ENCODE assay signal across 1 cellular context in the genomic region with DNA sequence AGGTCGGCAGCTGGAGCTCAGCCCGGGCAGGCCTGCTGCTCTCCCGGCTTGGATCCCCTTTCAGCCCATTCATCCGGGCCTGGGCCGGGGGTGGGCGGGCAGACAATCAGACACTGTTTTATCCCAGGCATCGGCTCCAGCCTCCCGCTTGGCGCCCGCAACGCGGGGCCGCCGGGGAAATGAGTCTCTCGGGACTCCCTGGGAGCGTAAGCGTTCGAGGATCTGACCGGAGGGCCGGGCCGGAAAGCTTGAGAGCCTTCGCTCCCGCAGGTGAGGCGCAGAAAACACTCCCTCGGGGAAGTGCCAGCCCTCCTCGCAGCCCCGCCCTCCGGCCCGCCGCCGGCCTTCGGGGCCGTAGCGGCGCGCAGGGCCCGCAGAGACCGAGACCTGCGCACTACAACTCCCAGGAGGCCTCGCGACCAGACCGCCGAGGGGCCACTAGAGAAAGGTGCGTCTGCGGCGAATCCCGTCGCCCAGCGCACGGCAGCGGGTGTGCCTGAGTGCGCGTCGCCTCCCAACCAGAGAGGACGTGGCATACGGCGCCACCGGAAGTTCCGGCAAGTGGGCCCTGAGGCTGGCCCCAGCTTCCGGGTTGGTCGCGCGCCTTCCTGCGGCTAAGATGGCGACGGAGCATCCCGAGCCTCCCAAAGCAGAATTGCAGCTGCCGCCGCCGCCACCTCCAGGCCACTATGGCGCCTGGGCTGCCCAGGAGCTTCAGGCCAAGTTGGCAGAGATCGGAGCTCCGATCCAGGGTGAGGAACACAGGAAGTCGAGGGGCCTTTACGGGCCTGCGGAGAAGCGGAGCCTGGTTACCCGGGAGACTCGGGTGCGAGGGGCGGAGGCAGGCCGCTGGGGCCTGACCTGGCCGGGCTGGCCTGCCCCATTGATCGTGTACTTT.
TF ChIP-seq lines count a peak whose summit lies in the region.

A gene with protein sequence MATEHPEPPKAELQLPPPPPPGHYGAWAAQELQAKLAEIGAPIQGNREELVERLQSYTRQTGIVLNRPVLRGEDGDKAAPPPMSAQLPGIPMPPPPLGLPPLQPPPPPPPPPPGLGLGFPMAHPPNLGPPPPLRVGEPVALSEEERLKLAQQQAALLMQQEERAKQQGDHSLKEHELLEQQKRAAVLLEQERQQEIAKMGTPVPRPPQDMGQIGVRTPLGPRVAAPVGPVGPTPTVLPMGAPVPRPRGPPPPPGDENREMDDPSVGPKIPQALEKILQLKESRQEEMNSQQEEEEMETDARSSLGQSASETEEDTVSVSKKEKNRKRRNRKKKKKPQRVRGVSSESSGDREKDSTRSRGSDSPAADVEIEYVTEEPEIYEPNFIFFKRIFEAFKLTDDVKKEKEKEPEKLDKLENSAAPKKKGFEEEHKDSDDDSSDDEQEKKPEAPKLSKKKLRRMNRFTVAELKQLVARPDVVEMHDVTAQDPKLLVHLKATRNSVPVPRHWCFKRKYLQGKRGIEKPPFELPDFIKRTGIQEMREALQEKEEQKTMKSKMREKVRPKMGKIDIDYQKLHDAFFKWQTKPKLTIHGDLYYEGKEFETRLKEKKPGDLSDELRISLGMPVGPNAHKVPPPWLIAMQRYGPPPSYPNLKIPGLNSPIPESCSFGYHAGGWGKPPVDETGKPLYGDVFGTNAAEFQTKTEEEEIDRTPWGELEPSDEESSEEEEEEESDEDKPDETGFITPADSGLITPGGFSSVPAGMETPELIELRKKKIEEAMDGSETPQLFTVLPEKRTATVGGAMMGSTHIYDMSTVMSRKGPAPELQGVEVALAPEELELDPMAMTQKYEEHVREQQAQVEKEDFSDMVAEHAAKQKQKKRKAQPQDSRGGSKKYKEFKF (plus strand): TSS at position 599 of the 898 bp plus-strand sequence. CDS start 21 bp downstream, at position 620.

TF ChIP-seq in K562, 482 proteins besides CTCF, POLR2A, EP300 and RAD21 (continued from another document and continues in another):
- TF ChIP-seq, protein P1, sequence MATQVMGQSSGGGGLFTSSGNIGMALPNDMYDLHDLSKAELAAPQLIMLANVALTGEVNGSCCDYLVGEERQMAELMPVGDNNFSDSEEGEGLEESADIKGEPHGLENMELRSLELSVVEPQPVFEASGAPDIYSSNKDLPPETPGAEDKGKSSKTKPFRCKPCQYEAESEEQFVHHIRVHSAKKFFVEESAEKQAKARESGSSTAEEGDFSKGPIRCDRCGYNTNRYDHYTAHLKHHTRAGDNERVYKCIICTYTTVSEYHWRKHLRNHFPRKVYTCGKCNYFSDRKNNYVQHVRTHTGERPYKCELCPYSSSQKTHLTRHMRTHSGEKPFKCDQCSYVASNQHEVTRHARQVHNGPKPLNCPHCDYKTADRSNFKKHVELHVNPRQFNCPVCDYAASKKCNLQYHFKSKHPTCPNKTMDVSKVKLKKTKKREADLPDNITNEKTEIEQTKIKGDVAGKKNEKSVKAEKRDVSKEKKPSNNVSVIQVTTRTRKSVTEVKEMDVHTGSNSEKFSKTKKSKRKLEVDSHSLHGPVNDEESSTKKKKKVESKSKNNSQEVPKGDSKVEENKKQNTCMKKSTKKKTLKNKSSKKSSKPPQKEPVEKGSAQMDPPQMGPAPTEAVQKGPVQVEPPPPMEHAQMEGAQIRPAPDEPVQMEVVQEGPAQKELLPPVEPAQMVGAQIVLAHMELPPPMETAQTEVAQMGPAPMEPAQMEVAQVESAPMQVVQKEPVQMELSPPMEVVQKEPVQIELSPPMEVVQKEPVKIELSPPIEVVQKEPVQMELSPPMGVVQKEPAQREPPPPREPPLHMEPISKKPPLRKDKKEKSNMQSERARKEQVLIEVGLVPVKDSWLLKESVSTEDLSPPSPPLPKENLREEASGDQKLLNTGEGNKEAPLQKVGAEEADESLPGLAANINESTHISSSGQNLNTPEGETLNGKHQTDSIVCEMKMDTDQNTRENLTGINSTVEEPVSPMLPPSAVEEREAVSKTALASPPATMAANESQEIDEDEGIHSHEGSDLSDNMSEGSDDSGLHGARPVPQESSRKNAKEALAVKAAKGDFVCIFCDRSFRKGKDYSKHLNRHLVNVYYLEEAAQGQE (CRISPR knock-in tag; IDR thresholded peaks at IDR 0.05; ENCODE audit: low read depth), result 0 out of 2 replicates have a peak, but pooled peaks have one; percentile 22
- TF ChIP-seq COPS2 (conservative IDR thresholded peaks at IDR 0.05), result no peak
- no peak for TF ChIP-seq ADNP (tag; IDR thresholded peaks at IDR 0.05)
- TF ChIP-seq, protein P2, sequence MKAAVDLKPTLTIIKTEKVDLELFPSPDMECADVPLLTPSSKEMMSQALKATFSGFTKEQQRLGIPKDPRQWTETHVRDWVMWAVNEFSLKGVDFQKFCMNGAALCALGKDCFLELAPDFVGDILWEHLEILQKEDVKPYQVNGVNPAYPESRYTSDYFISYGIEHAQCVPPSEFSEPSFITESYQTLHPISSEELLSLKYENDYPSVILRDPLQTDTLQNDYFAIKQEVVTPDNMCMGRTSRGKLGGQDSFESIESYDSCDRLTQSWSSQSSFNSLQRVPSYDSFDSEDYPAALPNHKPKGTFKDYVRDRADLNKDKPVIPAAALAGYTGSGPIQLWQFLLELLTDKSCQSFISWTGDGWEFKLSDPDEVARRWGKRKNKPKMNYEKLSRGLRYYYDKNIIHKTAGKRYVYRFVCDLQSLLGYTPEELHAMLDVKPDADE (conservative IDR thresholded peaks at IDR 0.05; ENCODE audit: control insufficient read depth, low read depth, low read length), result peak; percentile 94
- peak; percentile 73; the same call in 1 of the 2 replicates for TF ChIP-seq KLF6 (CRISPR knock-in tag; IDR thresholded peaks at IDR 0.05; ENCODE audit: borderline replicate concordance)
- no peak for TF ChIP-seq DDX20 (tag; IDR thresholded peaks at IDR 0.05; ENCODE audit: low read depth)
- TF ChIP-seq TBL1XR1 (IDR thresholded peaks at IDR 0.05; ENCODE audit: low read length in 2 of 2), result peak; percentile 11 to 50; a peak in 1 of 4 replicates
- TF ChIP-seq SMARCE1 (IDR thresholded peaks at IDR 0.05), result no peak
- TF ChIP-seq TCF3 (CRISPR knock-in tag; IDR thresholded peaks at IDR 0.05), result 0 out of 2 replicates have a peak, but pooled peaks have one; percentile 40
- no peak for TF ChIP-seq TGIF2 (CRISPR knock-in tag; IDR thresholded peaks at IDR 0.05)
- no peak for TF ChIP-seq BDP1 (IDR thresholded peaks at IDR 0.05; ENCODE audit: insufficient read depth, insufficient read length)
- peak; percentile 15 for TF ChIP-seq SP2 (IDR thresholded peaks at IDR 0.05; ENCODE audit: extremely low read depth, low read depth, low read length, poor library complexity, severe bottlenecking)
- TF ChIP-seq NR2C1 (IDR thresholded peaks at IDR 0.05), result peak; percentile 63; the same call in 1 of the 2 replicates
- peak; percentile 69 for TF ChIP-seq NR2C1 (tag; IDR thresholded peaks at IDR 0.05)
- TF ChIP-seq, protein P3, sequence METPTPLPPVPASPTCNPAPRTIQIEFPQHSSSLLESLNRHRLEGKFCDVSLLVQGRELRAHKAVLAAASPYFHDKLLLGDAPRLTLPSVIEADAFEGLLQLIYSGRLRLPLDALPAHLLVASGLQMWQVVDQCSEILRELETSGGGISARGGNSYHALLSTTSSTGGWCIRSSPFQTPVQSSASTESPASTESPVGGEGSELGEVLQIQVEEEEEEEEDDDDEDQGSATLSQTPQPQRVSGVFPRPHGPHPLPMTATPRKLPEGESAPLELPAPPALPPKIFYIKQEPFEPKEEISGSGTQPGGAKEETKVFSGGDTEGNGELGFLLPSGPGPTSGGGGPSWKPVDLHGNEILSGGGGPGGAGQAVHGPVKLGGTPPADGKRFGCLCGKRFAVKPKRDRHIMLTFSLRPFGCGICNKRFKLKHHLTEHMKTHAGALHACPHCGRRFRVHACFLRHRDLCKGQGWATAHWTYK (CRISPR knock-in tag; IDR thresholded peaks at IDR 0.05), result no peak; the same call in 1 of the 2 replicates
- 0 out of 2 replicates have a peak, but pooled peaks have one; percentile 25 for TF ChIP-seq CBX1 (IDR thresholded peaks at IDR 0.05; ENCODE audit: low read depth)
- no peak for TF ChIP-seq ZSCAN32 (CRISPR knock-in tag; IDR thresholded peaks at IDR 0.05)
- TF ChIP-seq TEAD4 (IDR thresholded peaks at IDR 0.05; ENCODE audit: low read length), result no peak; the same call in 1 of the 2 replicates
- no peak for TF ChIP-seq TEAD4 (CRISPR knock-in tag; IDR thresholded peaks at IDR 0.05; ENCODE audit: borderline replicate concordance)
- TF ChIP-seq KDM4B (IDR thresholded peaks at IDR 0.05; ENCODE audit: borderline replicate concordance in 2 of 2, low read depth in 1 of 2), result peak in 1 of 2 experiments; percentile 86; a peak in 1 of 4 replicates
- TF ChIP-seq, protein P4, sequence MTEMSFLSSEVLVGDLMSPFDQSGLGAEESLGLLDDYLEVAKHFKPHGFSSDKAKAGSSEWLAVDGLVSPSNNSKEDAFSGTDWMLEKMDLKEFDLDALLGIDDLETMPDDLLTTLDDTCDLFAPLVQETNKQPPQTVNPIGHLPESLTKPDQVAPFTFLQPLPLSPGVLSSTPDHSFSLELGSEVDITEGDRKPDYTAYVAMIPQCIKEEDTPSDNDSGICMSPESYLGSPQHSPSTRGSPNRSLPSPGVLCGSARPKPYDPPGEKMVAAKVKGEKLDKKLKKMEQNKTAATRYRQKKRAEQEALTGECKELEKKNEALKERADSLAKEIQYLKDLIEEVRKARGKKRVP (CRISPR knock-in tag; IDR thresholded peaks at IDR 0.05), result no peak
- TF ChIP-seq, protein P5, sequence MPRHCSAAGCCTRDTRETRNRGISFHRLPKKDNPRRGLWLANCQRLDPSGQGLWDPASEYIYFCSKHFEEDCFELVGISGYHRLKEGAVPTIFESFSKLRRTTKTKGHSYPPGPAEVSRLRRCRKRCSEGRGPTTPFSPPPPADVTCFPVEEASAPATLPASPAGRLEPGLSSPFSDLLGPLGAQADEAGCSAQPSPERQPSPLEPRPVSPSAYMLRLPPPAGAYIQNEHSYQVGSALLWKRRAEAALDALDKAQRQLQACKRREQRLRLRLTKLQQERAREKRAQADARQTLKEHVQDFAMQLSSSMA (CRISPR knock-in tag; IDR thresholded peaks at IDR 0.05), result peak; percentile 64; the same call in 1 of the 2 replicates
- TF ChIP-seq, protein P6, sequence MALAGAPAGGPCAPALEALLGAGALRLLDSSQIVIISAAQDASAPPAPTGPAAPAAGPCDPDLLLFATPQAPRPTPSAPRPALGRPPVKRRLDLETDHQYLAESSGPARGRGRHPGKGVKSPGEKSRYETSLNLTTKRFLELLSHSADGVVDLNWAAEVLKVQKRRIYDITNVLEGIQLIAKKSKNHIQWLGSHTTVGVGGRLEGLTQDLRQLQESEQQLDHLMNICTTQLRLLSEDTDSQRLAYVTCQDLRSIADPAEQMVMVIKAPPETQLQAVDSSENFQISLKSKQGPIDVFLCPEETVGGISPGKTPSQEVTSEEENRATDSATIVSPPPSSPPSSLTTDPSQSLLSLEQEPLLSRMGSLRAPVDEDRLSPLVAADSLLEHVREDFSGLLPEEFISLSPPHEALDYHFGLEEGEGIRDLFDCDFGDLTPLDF (CRISPR knock-in tag; IDR thresholded peaks at IDR 0.05), result peak; percentile 42
- TF ChIP-seq, protein P7, sequence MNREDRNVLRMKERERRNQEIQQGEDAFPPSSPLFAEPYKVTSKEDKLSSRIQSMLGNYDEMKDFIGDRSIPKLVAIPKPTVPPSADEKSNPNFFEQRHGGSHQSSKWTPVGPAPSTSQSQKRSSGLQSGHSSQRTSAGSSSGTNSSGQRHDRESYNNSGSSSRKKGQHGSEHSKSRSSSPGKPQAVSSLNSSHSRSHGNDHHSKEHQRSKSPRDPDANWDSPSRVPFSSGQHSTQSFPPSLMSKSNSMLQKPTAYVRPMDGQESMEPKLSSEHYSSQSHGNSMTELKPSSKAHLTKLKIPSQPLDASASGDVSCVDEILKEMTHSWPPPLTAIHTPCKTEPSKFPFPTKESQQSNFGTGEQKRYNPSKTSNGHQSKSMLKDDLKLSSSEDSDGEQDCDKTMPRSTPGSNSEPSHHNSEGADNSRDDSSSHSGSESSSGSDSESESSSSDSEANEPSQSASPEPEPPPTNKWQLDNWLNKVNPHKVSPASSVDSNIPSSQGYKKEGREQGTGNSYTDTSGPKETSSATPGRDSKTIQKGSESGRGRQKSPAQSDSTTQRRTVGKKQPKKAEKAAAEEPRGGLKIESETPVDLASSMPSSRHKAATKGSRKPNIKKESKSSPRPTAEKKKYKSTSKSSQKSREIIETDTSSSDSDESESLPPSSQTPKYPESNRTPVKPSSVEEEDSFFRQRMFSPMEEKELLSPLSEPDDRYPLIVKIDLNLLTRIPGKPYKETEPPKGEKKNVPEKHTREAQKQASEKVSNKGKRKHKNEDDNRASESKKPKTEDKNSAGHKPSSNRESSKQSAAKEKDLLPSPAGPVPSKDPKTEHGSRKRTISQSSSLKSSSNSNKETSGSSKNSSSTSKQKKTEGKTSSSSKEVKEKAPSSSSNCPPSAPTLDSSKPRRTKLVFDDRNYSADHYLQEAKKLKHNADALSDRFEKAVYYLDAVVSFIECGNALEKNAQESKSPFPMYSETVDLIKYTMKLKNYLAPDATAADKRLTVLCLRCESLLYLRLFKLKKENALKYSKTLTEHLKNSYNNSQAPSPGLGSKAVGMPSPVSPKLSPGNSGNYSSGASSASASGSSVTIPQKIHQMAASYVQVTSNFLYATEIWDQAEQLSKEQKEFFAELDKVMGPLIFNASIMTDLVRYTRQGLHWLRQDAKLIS (CRISPR knock-in tag; IDR thresholded peaks at IDR 0.05), result no peak; the same call in 1 of the 2 replicates
- TF ChIP-seq, protein P8, sequence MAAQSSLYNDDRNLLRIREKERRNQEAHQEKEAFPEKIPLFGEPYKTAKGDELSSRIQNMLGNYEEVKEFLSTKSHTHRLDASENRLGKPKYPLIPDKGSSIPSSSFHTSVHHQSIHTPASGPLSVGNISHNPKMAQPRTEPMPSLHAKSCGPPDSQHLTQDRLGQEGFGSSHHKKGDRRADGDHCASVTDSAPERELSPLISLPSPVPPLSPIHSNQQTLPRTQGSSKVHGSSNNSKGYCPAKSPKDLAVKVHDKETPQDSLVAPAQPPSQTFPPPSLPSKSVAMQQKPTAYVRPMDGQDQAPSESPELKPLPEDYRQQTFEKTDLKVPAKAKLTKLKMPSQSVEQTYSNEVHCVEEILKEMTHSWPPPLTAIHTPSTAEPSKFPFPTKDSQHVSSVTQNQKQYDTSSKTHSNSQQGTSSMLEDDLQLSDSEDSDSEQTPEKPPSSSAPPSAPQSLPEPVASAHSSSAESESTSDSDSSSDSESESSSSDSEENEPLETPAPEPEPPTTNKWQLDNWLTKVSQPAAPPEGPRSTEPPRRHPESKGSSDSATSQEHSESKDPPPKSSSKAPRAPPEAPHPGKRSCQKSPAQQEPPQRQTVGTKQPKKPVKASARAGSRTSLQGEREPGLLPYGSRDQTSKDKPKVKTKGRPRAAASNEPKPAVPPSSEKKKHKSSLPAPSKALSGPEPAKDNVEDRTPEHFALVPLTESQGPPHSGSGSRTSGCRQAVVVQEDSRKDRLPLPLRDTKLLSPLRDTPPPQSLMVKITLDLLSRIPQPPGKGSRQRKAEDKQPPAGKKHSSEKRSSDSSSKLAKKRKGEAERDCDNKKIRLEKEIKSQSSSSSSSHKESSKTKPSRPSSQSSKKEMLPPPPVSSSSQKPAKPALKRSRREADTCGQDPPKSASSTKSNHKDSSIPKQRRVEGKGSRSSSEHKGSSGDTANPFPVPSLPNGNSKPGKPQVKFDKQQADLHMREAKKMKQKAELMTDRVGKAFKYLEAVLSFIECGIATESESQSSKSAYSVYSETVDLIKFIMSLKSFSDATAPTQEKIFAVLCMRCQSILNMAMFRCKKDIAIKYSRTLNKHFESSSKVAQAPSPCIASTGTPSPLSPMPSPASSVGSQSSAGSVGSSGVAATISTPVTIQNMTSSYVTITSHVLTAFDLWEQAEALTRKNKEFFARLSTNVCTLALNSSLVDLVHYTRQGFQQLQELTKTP (IDR thresholded peaks at IDR 0.05; ENCODE audit: low read depth in 1 of 2, partially characterized antibody in 2 of 2), result peak; percentile 67 to 81
- peak; percentile 97 for TF ChIP-seq ZFX (CRISPR knock-in tag; IDR thresholded peaks at IDR 0.05)
- peak; percentile 97 for TF ChIP-seq C11orf30 (IDR thresholded peaks at IDR 0.05; ENCODE audit: low read depth)
- TF ChIP-seq MTA1 (IDR thresholded peaks at IDR 0.05; ENCODE audit: borderline replicate concordance), result peak; percentile 95
- peak; percentile 95 for TF ChIP-seq ETV5 (CRISPR knock-in tag; IDR thresholded peaks at IDR 0.05; ENCODE audit: low read depth)
- no peak for TF ChIP-seq CHD1 (IDR thresholded peaks at IDR 0.05; ENCODE audit: low read length)
